ENCODE assay signal across 1 cellular context in genomic region chr15:42495361-42496212, GRCh38.
A peak's percentile ranks its signal among the peaks of the same experiment; 100 is the strongest.
TF ChIP-seq lines count a peak whose summit lies in the region.

Gene SNAP23 (plus strand): TSS chr15:42495634. CDS start chr15:42511847, 16,213 bp downstream.

TF ChIP-seq in K562, 482 proteins besides CTCF, POLR2A, EP300 and RAD21 (continued from another document and continues in another):
- TF ChIP-seq, protein P1, sequence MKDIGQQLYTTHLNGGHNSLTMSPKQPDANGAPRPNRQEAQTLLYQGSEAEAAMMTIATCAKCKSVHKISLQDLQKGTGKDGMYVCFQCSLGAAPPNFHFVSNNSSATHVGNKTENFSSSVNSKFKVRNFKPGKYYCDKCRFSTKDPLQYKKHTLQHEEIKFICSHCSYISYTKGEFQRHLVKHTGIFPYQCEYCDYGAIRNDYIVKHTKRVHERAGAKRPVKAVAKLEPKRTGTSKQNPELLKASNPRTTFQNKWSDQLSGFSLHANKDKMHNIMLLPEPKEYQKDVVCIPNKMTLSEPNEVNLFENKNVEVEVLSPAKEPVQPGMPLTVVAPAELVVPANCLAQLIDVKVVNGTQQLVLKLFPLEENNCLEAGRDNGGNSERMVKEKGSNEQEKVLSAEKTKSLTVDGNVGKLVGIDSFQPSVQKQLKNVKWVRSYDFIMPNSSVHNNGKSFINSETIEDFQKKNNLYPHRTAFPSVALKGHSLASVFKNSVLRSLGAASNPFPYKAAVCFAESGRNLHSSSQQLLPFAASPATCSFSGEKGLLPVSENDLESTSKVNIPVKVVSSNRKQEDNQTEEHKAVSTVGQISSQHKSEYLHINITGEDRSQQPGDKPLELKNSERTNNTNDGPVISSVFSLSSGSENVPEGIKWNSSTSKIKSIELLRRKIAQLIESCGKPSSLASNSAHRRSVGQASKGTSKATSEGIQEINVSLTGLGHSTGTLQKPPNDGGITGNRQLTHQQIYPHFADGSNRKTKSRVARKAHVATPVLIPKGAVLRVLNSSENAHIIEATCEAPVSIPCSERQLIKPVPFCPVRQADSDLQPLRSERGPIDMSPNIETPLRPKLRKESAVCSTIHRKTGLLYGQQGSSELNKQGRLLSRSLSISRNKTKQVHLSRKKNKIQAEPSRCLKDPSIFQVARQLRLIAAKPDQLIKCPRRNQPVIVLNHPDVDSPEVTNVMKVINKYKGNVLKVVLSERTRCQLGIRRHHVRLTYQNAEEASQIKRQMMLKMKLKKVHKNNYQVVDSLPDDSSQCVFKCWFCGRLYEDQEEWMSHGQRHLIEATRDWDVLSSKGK (CRISPR knock-in tag; IDR thresholded peaks at IDR 0.05): no peak
- TF ChIP-seq XRCC5 (IDR thresholded peaks at IDR 0.05; ENCODE audit: low read depth, low read length) (0 out of 2 replicates have a peak, but pooled peaks have one; percentile 45), HMG20B (CRISPR knock-in tag; IDR thresholded peaks at IDR 0.05) (no peak), KDM5B (IDR thresholded peaks at IDR 0.05; ENCODE audit: insufficient replicate concordance, low read depth, low read length) (peak; percentile 43), THRAP3 (IDR thresholded peaks at IDR 0.05; ENCODE audit: borderline replicate concordance) (no peak), ATF1 (CRISPR knock-in tag; IDR thresholded peaks at IDR 0.05) (no peak), ATF1 (tag; IDR thresholded peaks at IDR 0.05) (peak; percentile 68), TOE1 (IDR thresholded peaks at IDR 0.05; ENCODE audit: borderline replicate concordance) (peak; percentile 25; the same call in 1 of the 2 replicates), TOE1 (CRISPR knock-in tag; IDR thresholded peaks at IDR 0.05; ENCODE audit: borderline replicate concordance, low read depth) (no peak), FOS (IDR thresholded peaks at IDR 0.05; ENCODE audit: extremely low read depth, insufficient read length) (peak; percentile 62), NRF1 (conservative IDR thresholded peaks at IDR 0.05 in 1 of 2, IDR thresholded peaks at IDR 0.05 in 1 of 2) (peak; percentile 98 to 99), KDM2B (CRISPR knock-in tag; IDR thresholded peaks at IDR 0.05) (no peak), TFAP4 (CRISPR knock-in tag; IDR thresholded peaks at IDR 0.05; ENCODE audit: borderline replicate concordance) (peak; percentile 97), CHD7 (IDR thresholded peaks at IDR 0.05; ENCODE audit: low read depth, low read length) (no peak), ELF2 (CRISPR knock-in tag; IDR thresholded peaks at IDR 0.05) (no peak), AFF1 (IDR thresholded peaks at IDR 0.05; ENCODE audit: low read depth in 1 of 2, partially characterized antibody in 2 of 2) (peak in 1 of 2 experiments; percentile 51), CTBP1 (IDR thresholded peaks at IDR 0.05; ENCODE audit: borderline replicate concordance) (peak; percentile 16; the same call in 1 of the 2 replicates), NFYB (IDR thresholded peaks at IDR 0.05; ENCODE audit: extremely low read depth, insufficient read length) (peak; percentile 93)
- TF ChIP-seq, protein P2, sequence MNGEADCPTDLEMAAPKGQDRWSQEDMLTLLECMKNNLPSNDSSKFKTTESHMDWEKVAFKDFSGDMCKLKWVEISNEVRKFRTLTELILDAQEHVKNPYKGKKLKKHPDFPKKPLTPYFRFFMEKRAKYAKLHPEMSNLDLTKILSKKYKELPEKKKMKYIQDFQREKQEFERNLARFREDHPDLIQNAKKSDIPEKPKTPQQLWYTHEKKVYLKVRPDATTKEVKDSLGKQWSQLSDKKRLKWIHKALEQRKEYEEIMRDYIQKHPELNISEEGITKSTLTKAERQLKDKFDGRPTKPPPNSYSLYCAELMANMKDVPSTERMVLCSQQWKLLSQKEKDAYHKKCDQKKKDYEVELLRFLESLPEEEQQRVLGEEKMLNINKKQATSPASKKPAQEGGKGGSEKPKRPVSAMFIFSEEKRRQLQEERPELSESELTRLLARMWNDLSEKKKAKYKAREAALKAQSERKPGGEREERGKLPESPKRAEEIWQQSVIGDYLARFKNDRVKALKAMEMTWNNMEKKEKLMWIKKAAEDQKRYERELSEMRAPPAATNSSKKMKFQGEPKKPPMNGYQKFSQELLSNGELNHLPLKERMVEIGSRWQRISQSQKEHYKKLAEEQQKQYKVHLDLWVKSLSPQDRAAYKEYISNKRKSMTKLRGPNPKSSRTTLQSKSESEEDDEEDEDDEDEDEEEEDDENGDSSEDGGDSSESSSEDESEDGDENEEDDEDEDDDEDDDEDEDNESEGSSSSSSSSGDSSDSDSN (IDR thresholded peaks at IDR 0.05; ENCODE audit: borderline replicate concordance in 1 of 2, low read depth in 2 of 2, low read length in 2 of 2): peak in 1 of 2 experiments; percentile 74; a peak in 1 of 4 replicates
- TF ChIP-seq, protein P3, sequence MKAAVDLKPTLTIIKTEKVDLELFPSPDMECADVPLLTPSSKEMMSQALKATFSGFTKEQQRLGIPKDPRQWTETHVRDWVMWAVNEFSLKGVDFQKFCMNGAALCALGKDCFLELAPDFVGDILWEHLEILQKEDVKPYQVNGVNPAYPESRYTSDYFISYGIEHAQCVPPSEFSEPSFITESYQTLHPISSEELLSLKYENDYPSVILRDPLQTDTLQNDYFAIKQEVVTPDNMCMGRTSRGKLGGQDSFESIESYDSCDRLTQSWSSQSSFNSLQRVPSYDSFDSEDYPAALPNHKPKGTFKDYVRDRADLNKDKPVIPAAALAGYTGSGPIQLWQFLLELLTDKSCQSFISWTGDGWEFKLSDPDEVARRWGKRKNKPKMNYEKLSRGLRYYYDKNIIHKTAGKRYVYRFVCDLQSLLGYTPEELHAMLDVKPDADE (conservative IDR thresholded peaks at IDR 0.05; ENCODE audit: control insufficient read depth, low read depth, low read length): peak; percentile 64
